ENCODE assay signal across 17 cellular contexts in the genomic region with DNA sequence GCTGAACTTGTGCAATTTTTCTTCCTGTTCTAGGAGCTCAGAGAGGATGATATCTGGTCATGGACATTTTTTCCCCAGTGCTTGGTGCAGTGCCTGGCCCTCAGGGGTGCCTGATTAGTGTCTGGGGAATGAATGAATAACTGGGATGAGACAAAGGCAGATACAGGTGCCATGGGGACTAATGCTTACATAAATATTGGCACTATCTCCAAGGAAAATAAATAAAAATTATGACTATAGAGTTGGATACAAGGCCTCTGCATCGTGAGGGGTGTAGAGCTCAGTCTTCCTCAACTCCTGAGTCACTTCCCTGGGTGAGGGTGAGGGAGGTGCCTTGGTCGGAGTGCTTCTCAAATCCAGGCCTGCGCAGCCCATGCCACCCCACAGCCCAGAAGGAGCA.
"Had no signal": no experiment of that assay in that cellular context is flagged by ENCODE, and none has a peak within 500 bp of the region (broad histone marks: within the 10 kb centered on the region; RNA-seq: fewer than 3 reads in every experiment).

No MANE protein-coding gene starts in this region.

- H3K27me3 ChIP-seq: cardiac muscle cell, neutrophil, ovary, transverse colon had no signal

- DNase-seq: activated CD4-positive, alpha-beta T cell treated with anti-CD3 and anti-CD28 coated beads for 4 hours; activated CD4-positive, alpha-beta T cell treated with anti-CD3 and anti-CD28 coated beads, Interleukin-2, amount 50 U/mL, for 48 hours; activated CD4-positive, CD25-positive, alpha-beta regulatory T cell; activated CD8-positive, alpha-beta memory T cell treated with anti-CD3 and anti-CD28 coated beads, Interleukin-2, amount 50 U/mL, for 48 hours; activated naive CD4-positive, alpha-beta T cell; activated T-cell treated with anti-CD3 and anti-CD28 coated beads, Interleukin-2, amount 50 U/mL, for 4 hours; heart left ventricle; left ventricle myocardium superior; ovary; stimulated activated CD4-positive, alpha-beta T cell treated with anti-CD3 and anti-CD28 coated beads, Interleukin-2, amount 100 ng/mL, for 48 hours; stimulated activated CD8-positive, alpha-beta memory T cell treated with anti-CD3 and anti-CD28 coated beads, Interleukin-4, amount 100 ng/mL, for 48 hours; stimulated activated naive B cell treated with anti-CD40 and anti-IgM and Interleukin-4, amounts not matched to agents 10 μg/mL and 1 μg/mL and 100 μg/mL, for 72 hours; transverse colon had no signal

- H3K4me1 ChIP-seq: prostate gland, transverse colon had no signal

- H3K36me3 ChIP-seq: cardiac muscle cell, heart left ventricle, neutrophil, ovary, prostate gland, transverse colon had no signal

- H3K9me3 ChIP-seq: heart left ventricle, neutrophil, ovary, prostate gland, transverse colon had no signal

- H3K4me3 ChIP-seq: cardiac muscle cell, heart left ventricle, ovary, prostate gland, transverse colon had no signal

- H3K27ac ChIP-seq: cardiac muscle cell, epithelial cell of prostate, heart left ventricle, neutrophil, ovary, prostate gland, transverse colon had no signal
